Comparison of ENCODE assay signal across 29 cellular contexts in genomic region chr15:79057050-79057449, GRCh38. TPM values are rescaled to one million over a fixed set of nuclear protein-coding genes. Genes with fewer than 3 reads are reported as not detected.
DNase-seq lines count a peak whose midpoint lies in the region; ATAC-seq, FAIRE-seq and TF ChIP-seq lines count a peak whose summit lies in the region.
"Had no signal": no experiment of that assay in that cellular context is flagged by ENCODE, and none has a peak within 500 bp of the region (broad histone marks: within the 10 kb centered on the region; RNA-seq: fewer than 3 reads in every experiment).

No MANE protein-coding gene starts in this region.

- no peak for TF ChIP-seq CTCF in natural killer cell (IDR thresholded peaks at IDR 0.05)
- TF ChIP-seq CTCF in spleen (IDR thresholded peaks at IDR 0.05 in 8 of 11, conservative IDR thresholded peaks at IDR 0.05 in 3 of 11): no peak
- TF ChIP-seq CTCF in pancreas (IDR thresholded peaks at IDR 0.05): no peak
- no peak for TF ChIP-seq CTCF in lower lobe of right lung (IDR thresholded peaks at IDR 0.05)

- no peak overlapping the region for H3K4me2 ChIP-seq in neuronal stem cell (ENCODE audit: insufficient read depth, low read length, poor library complexity, severe bottlenecking)
- H3K4me2 ChIP-seq: BLaER1 had no signal

- H2BK15ac ChIP-seq in neuronal stem cell (ENCODE audit: low read length): peak overlapping the region; percentile 46

- H3K9me3 Mint-ChIP-seq in natural killer cell treated with Interleukin-12 subunit alpha and Interleukin-12 subunit beta and Interleukin-15 and Interleukin-18, amount 100 ng/mL, for 72 hours: no peaks in the 10 kb centered on the region
- H3K9me3 Mint-ChIP-seq in natural killer cell: no peaks in the 10 kb centered on the region
- H3K9me3 Mint-ChIP-seq: CD4-positive, alpha-beta memory T cell; CD4-positive, CD25-positive, alpha-beta regulatory T cell; CD8-positive, alpha-beta memory T cell had no signal

- H3K36me3 Mint-ChIP-seq in natural killer cell treated with Interleukin-12 subunit alpha and Interleukin-12 subunit beta and Interleukin-15 and Interleukin-18, amount 100 ng/mL, for 72 hours: no peaks in the 10 kb centered on the region
- no peaks in the 10 kb centered on the region for H3K36me3 Mint-ChIP-seq in natural killer cell
- H3K36me3 Mint-ChIP-seq: CD14-positive monocyte; CD4-positive, alpha-beta memory T cell; CD4-positive, CD25-positive, alpha-beta regulatory T cell; CD8-positive, alpha-beta memory T cell had no signal

- peaks cover 0 to 26% (median 6%) of the 10 kb centered on the region in 3 experiments for H3K27me3 ChIP-seq in neuronal stem cell (ENCODE audit: control insufficient read depth in 3 of 3, insufficient read depth in 3 of 3, low read depth in 1 of 3, low read length in 3 of 3)
- peaks cover 0 to 17% (median 0%) of the 10 kb centered on the region in 7 donors for H3K27me3 ChIP-seq in spleen (replicated peaks in 1 of 7)
- H3K27me3 ChIP-seq in pancreas: no peaks in the 10 kb centered on the region
- peaks cover 7% of the 10 kb centered on the region for H3K27me3 ChIP-seq in lower lobe of right lung (ENCODE audit: low read depth)
- H3K27me3 ChIP-seq: BLaER1 had no signal

- no peaks in the 10 kb centered on the region for H3K4me1 Mint-ChIP-seq in natural killer cell treated with Interleukin-12 subunit alpha and Interleukin-12 subunit beta and Interleukin-15 and Interleukin-18, amount 100 ng/mL, for 72 hours (ENCODE audit: low read depth in 2 of 2)
- no peaks in the 10 kb centered on the region for H3K4me1 Mint-ChIP-seq in natural killer cell
- H3K4me1 Mint-ChIP-seq: CD14-positive monocyte; CD4-positive, alpha-beta memory T cell; CD4-positive, CD25-positive, alpha-beta regulatory T cell; CD8-positive, alpha-beta memory T cell had no signal

- H2BK120ac ChIP-seq in neuronal stem cell (ENCODE audit: low read depth, low read length): no peak overlapping the region

- FAIRE-seq in pancreas (lab: Jason Lieb, UNC): no peak
- FAIRE-seq: A204.1, GM12878, GM12892, GM18507 had no signal

- H3K27me3 Mint-ChIP-seq in natural killer cell treated with Interleukin-12 subunit alpha and Interleukin-12 subunit beta and Interleukin-15 and Interleukin-18, amount 100 ng/mL, for 72 hours: peaks cover 14 to 26% of the 10 kb centered on the region in 2 donors
- peaks cover 12 to 13% of the 10 kb centered on the region in 2 donors for H3K27me3 Mint-ChIP-seq in natural killer cell (ENCODE audit: low read depth in 2 of 2)

- peak overlapping the region; percentile 74 for H3K18ac ChIP-seq in neuronal stem cell (ENCODE audit: low read length)

- no CpG with 5 or more reads among the region's 6 CpGs for WGBS in neuronal stem cell (ENCODE audit: extremely low coverage in 2 of 2, insufficient read length in 2 of 2, insufficient replicate concordance in 1 of 2), 2 donors
- 84 to 100% (median 96%) methylated on average over 1 to 6 of the region's 6 CpGs; no CpG with 5 or more reads in 1 of the 5 donors for WGBS in spleen, 5 donors
- WGBS in pancreas, 2 donors: 81 to 89% methylated on average over 6 of the region's 6 CpGs

- no peak for ATAC-seq in natural killer cell treated with Interleukin-12 subunit alpha and Interleukin-12 subunit beta and Interleukin-15 and Interleukin-18, amount 100 ng/mL, for 72 hours
- ATAC-seq in natural killer cell (no peak), pancreas (no peak), lower lobe of right lung (no peak)
- ATAC-seq: GM12878 had no signal

- no peak overlapping the region for H2AFZ ChIP-seq in neuronal stem cell (ENCODE audit: low read length)

- no peak overlapping the region for H2BK12ac ChIP-seq in neuronal stem cell (ENCODE audit: low read length)

- no peaks in the 10 kb centered on the region for H3K36me3 ChIP-seq in neuronal stem cell (replicated peaks in 1 of 2; ENCODE audit: control insufficient read depth in 2 of 2, insufficient read depth in 2 of 2, low read length in 2 of 2)
- no peaks in the 10 kb centered on the region for H3K36me3 ChIP-seq in spleen
- H3K36me3 ChIP-seq in pancreas: no peaks in the 10 kb centered on the region
- H3K36me3 ChIP-seq in lower lobe of right lung: no peaks in the 10 kb centered on the region
- H3K36me3 ChIP-seq: BE2C, BLaER1 had no signal

- no peak overlapping the region for H4K8ac ChIP-seq in neuronal stem cell (ENCODE audit: low read depth, low read length)

- H3K4me3 ChIP-seq in neuronal stem cell (ENCODE audit: low read length in 2 of 2) (no peak overlapping the region), spleen (no peak overlapping the region), pancreas (no peak overlapping the region), lower lobe of right lung (no peak overlapping the region)
- H3K4me3 ChIP-seq: BLaER1, GM12878 had no signal

- no peak overlapping the region for H3K4me3 Mint-ChIP-seq in natural killer cell treated with Interleukin-12 subunit alpha and Interleukin-12 subunit beta and Interleukin-15 and Interleukin-18, amount 100 ng/mL, for 72 hours
- H3K4me3 Mint-ChIP-seq in natural killer cell: no peak overlapping the region
- H3K4me3 Mint-ChIP-seq: CD14-positive monocyte; CD4-positive, alpha-beta memory T cell; CD4-positive, CD25-positive, alpha-beta regulatory T cell; CD8-positive, alpha-beta memory T cell had no signal

- H3K27ac ChIP-seq in neuronal stem cell (replicated peaks; ENCODE audit: low read length) (no peak overlapping the region), spleen (no peak overlapping the region), pancreas (no peak overlapping the region), lower lobe of right lung (no peak overlapping the region)
- H3K27ac ChIP-seq: BLaER1 had no signal

- H3K4me1 ChIP-seq in neuronal stem cell (ENCODE audit: control insufficient read depth in 2 of 2, insufficient read depth in 1 of 2, low read depth in 1 of 2, low read length in 2 of 2) (peaks cover 0 to 12% of the 10 kb centered on the region in 2 donors), spleen (no peaks in the 10 kb centered on the region), pancreas (no peaks in the 10 kb centered on the region), lower lobe of right lung (no peaks in the 10 kb centered on the region)
- H3K4me1 ChIP-seq: BE2C had no signal

- TF ChIP-seq POLR2A in spleen (IDR thresholded peaks at IDR 0.05): no peak

- no peak overlapping the region for H3K14ac ChIP-seq in neuronal stem cell (ENCODE audit: low read length)

- peaks cover 0 to 2% of the 10 kb centered on the region in 2 donors for H3K9me3 ChIP-seq in neuronal stem cell (replicated peaks in 1 of 2; ENCODE audit: control insufficient read depth in 2 of 2, insufficient read depth in 1 of 2, low read depth in 1 of 2, low read length in 2 of 2)
- no peaks in the 10 kb centered on the region for H3K9me3 ChIP-seq in spleen
- no peaks in the 10 kb centered on the region for H3K9me3 ChIP-seq in pancreas
- H3K9me3 ChIP-seq in lower lobe of right lung: no peaks in the 10 kb centered on the region
- H3K9me3 ChIP-seq: BE2C, BLaER1 had no signal

- no peak overlapping the region for H4K91ac ChIP-seq in neuronal stem cell (ENCODE audit: low read depth, low read length, poor library complexity)

- peak overlapping the region; percentile 49 for H3K23ac ChIP-seq in neuronal stem cell (ENCODE audit: low read depth, low read length, poor library complexity)

- no peak overlapping the region for H3K27ac Mint-ChIP-seq in natural killer cell treated with Interleukin-12 subunit alpha and Interleukin-12 subunit beta and Interleukin-15 and Interleukin-18, amount 100 ng/mL, for 72 hours
- H3K27ac Mint-ChIP-seq in natural killer cell: no peak overlapping the region
- H3K27ac Mint-ChIP-seq: CD14-positive monocyte; CD4-positive, alpha-beta memory T cell; CD4-positive, CD25-positive, alpha-beta regulatory T cell; CD8-positive, alpha-beta memory T cell had no signal

- no peak overlapping the region for H2BK5ac ChIP-seq in neuronal stem cell (ENCODE audit: low read length)

- intact Hi-C loops in natural killer cell (cut with micrococcal nuclease): no loop called here
- intact Hi-C loops in spleen (cut with DNase I; ENCODE audit: low total_unique reads): no loop called here
- intact Hi-C loops in pancreas (cut with DNase I): no loop called here
- intact Hi-C loops in lower lobe of right lung (cut with DNase I): no loop called here

- peak; percentile 32 for DNase-seq in natural killer cell treated with Interleukin-12 subunit alpha and Interleukin-12 subunit beta and Interleukin-15 and Interleukin-18, amount 100 ng/mL, for 72 hours (ENCODE audit: low spot score)
- no peak for DNase-seq in natural killer cell
- no peak for DNase-seq in neuronal stem cell (ENCODE audit: low spot score)
- peak; percentile 59 for DNase-seq in spleen
- DNase-seq in pancreas: no peak
- no peak for DNase-seq in stimulated activated CD4-positive, alpha-beta T cell treated with anti-CD3 and anti-CD28 coated beads, Interleukin-1b, Interleukin-23, amount 100 ng/mL, for 48 hours
- DNase-seq in lower lobe of right lung: no peak
- DNase-seq: 8988T; ACHN; BE2C; C1 segment of cervical spinal cord; CD4-positive, alpha-beta memory T cell; CD4-positive, CD25-positive, alpha-beta regulatory T cell; CD8-positive, alpha-beta memory T cell; COR-L47; DMS 273 treated with DMSO at 0.1 percent for 48 hours; DMS153; DMS53; DMS79; DND-41; EL; GDM1 had no signal

- H3K9ac ChIP-seq in neuronal stem cell (ENCODE audit: low read depth, low read length, poor library complexity): no peak overlapping the region
- H3K9ac ChIP-seq: BLaER1 had no signal

- no peak overlapping the region for H3K4ac ChIP-seq in neuronal stem cell (ENCODE audit: low read length)

- no peak overlapping the region for H2AK5ac ChIP-seq in neuronal stem cell (ENCODE audit: low read depth, low read length)

- no peaks in the 10 kb centered on the region for H3K79me1 ChIP-seq in neuronal stem cell (ENCODE audit: low read depth, low read length)

RNA-seq across cellular contexts. Expression of gene RASGRF1, which starts 33.5 kb away (rescaled TPM):
- under 1 TPM in 1 of 2 donors, not detected in 1; 0.11 TPM for total RNA-seq in natural killer cell treated with Interleukin-12 subunit alpha and Interleukin-12 subunit beta and Interleukin-15 and Interleukin-18, amount 100 ng/mL, for 72 hours
- total RNA-seq in natural killer cell (not detected), spleen (1 to 10 TPM; 1.3 to 3.4 (median 2.0) TPM), pancreas (1 to 10 TPM in 3 of 6 donors, under 1 TPM in 3; 0.35 to 2.9 (median 1.6) TPM), lower lobe of right lung (82.6 TPM)
- polyA plus RNA-seq in neuronal stem cell (2013, experiment 1 of 2): 0.07 TPM
- 0.01 TPM for polyA plus RNA-seq in neuronal stem cell (2013, experiment 2 of 2)
- polyA plus RNA-seq in spleen (1 to 10 TPM in 1 of 3 donors, under 1 TPM in 2; 0.50 to 1.4 (median 0.57) TPM), pancreas (1 to 10 TPM; 1.8 to 8.4 TPM)
- total RNA-seq: CD4-positive, alpha-beta memory T cell; CD4-positive, CD25-positive, alpha-beta regulatory T cell; CD8-positive, alpha-beta memory T cell; Daoy had no signal
- polyA plus RNA-seq: CD14-positive monocyte; CD4-positive, alpha-beta memory T cell; CD4-positive, CD25-positive, alpha-beta regulatory T cell; CD8-positive, alpha-beta memory T cell had no signal

Comparison
In these comparisons a context has a peak if more than half of its experiments do, and no peak if none do; other contexts are left out.
1. DNase-seq: peak in natural killer cell treated with Interleukin-12 subunit alpha and Interleukin-12 subunit beta and Interleukin-15 and Interleukin-18, amount 100 ng/mL, for 72 hours (single experiment) and spleen (single experiment); none in natural killer cell (single experiment), neuronal stem cell (single experiment), pancreas (0 of 6), stimulated activated CD4-positive, alpha-beta T cell treated with anti-CD3 and anti-CD28 coated beads, Interleukin-1b, Interleukin-23, amount 100 ng/mL, for 48 hours (single experiment) and lower lobe of right lung (single experiment).
2. RNA of gene RASGRF1, which starts 33.5 kb away (total RNA-seq): 82.6 TPM in lower lobe of right lung (single experiment); 0.35 to 2.9 TPM in pancreas, 1.3 to 3.4 TPM in spleen, 0.11 TPM in natural killer cell treated with Interleukin-12 subunit alpha and Interleukin-12 subunit beta and Interleukin-15 and Interleukin-18, amount 100 ng/mL, for 72 hours and not detected in natural killer cell; every median in the first group is over 10 times any median in the second.